In genomic region chr12:120180975-120181374, GRCh38 we compare ENCODE assay signal across 19 cellular contexts. TPM values are rescaled to one million over a fixed set of nuclear protein-coding genes. Genes with fewer than 3 reads are reported as not detected.
DNase-seq lines count a peak whose midpoint lies in the region; TF ChIP-seq lines count a peak whose summit lies in the region.
"Had no signal": no experiment of that assay in that cellular context is flagged by ENCODE, and none has a peak within 500 bp of the region (broad histone marks: within the 10 kb centered on the region; RNA-seq: fewer than 3 reads in every experiment).

No MANE protein-coding gene starts in this region.

- peaks cover 12% of the 10 kb centered on the region for H3K4me1 Mint-ChIP-seq in MCF 10A (ENCODE audit: insufficient read depth, unreplicated experiment)
- H3K4me1 Mint-ChIP-seq: GM23338, H9 had no signal

- CTCF ChIA-PET in MCF 10A (lab: Yijun Ruan, JAX), result interaction anchor here (0.7 kb wide), 1 partner anchor 20 kb away, joined by 3 read pairs; the partner anchor contains the start of gene RPLP0
- CTCF ChIA-PET in OCI-LY7 (lab: Charles Lee; ENCODE audit: unreplicated experiment), result no interaction called here

- H3K79me2 ChIP-seq in trophoblast cell (ENCODE audit: control insufficient read depth, insufficient read depth, low read length, poor library complexity) (no peaks in the 10 kb centered on the region), OCI-LY7 (ENCODE audit: insufficient read depth, low read depth, low read length) (peaks cover 25% of the 10 kb centered on the region; the same call in 1 of the 2 replicates)

- H3K14ac ChIP-seq in trophoblast cell (ENCODE audit: low read length), result no peak overlapping the region

- no peak for TF ChIP-seq POLR2A in breast epithelium (IDR thresholded peaks at IDR 0.05)

- POLR2A ChIA-PET in MCF 10A (lab: Yijun Ruan, JAX), result no interaction called here
- POLR2A ChIA-PET in OCI-LY7 (lab: Charles Lee), result no interaction called here

- TF ChIP-seq CTCF in MCF 10A (IDR thresholded peaks at IDR 0.05; ENCODE audit: unreplicated experiment), result no peak
- no peak for TF ChIP-seq CTCF in breast epithelium (IDR thresholded peaks at IDR 0.05)
- no peak for TF ChIP-seq CTCF in OCI-LY7 (conservative IDR thresholded peaks at IDR 0.05; ENCODE audit: low read length)

- no peak overlapping the region for H3K9ac ChIP-seq in trophoblast cell (ENCODE audit: low read length)
- H3K9ac ChIP-seq: BLaER1 had no signal

- no peak overlapping the region for H3K23ac ChIP-seq in trophoblast cell (ENCODE audit: low read length)

- no peak overlapping the region for H2BK120ac ChIP-seq in trophoblast cell (ENCODE audit: insufficient read depth, low read length, poor library complexity)

- H3K4me3 ChIP-seq in breast epithelium, result no peak overlapping the region
- no peak overlapping the region for H3K4me3 ChIP-seq in trophoblast cell (ENCODE audit: low read depth, low read length)
- H3K4me3 ChIP-seq in OCI-LY7 (ENCODE audit: low read depth, low read length, poor library complexity, severe bottlenecking), result no peak overlapping the region
- H3K4me3 ChIP-seq: BLaER1, GM23338 had no signal

- H3K27ac Mint-ChIP-seq in MCF 10A (ENCODE audit: low read depth, unreplicated experiment), result peak overlapping the region; percentile 31
- H3K27ac Mint-ChIP-seq: B cell; CD4-positive, CD25-positive, alpha-beta regulatory T cell; CD8-positive, alpha-beta T cell; GM23338; H9; HFFc6 had no signal

- peak overlapping the region; percentile 14 for H3K4ac ChIP-seq in trophoblast cell (ENCODE audit: low read depth, low read length)

- H3K79me1 ChIP-seq in trophoblast cell (ENCODE audit: low read length), result no peaks in the 10 kb centered on the region

- H2AFZ ChIP-seq in trophoblast cell (ENCODE audit: insufficient read depth, low read length, poor library complexity), result no peak overlapping the region
- H2AFZ ChIP-seq in OCI-LY7 (ENCODE audit: low read length), result no peak overlapping the region
- H2AFZ ChIP-seq: GM23338 had no signal

- no peak overlapping the region for H3K18ac ChIP-seq in trophoblast cell (ENCODE audit: low read length)

- H3K9me3 ChIP-seq in breast epithelium (no peaks in the 10 kb centered on the region), trophoblast cell (ENCODE audit: insufficient read depth, low read depth, low read length) (peaks cover 2% of the 10 kb centered on the region), OCI-LY7 (ENCODE audit: low read length) (no peaks in the 10 kb centered on the region)
- H3K9me3 ChIP-seq: BLaER1, Caco-2 had no signal

- H3K36me3 ChIP-seq in breast epithelium, result peaks cover 21% of the 10 kb centered on the region
- H3K36me3 ChIP-seq in trophoblast cell (ENCODE audit: control insufficient read depth in 1 of 2, insufficient read depth in 2 of 2, low read length in 2 of 2), result peaks cover 58 to 66% of the 10 kb centered on the region in 2 experiments
- H3K36me3 ChIP-seq in OCI-LY7 (ENCODE audit: insufficient read depth, low read length), result peaks cover 98% of the 10 kb centered on the region

- H2BK12ac ChIP-seq in trophoblast cell (ENCODE audit: low read length), result no peak overlapping the region

- DNase-seq in MCF 10A (ENCODE audit: unreplicated experiment) (no peak), breast epithelium (ENCODE audit: low spot score in 2 of 2) (no peak), epithelial cell of prostate (ENCODE audit: low read depth, low spot score) (no peak), trophoblast cell (no peak), NOMO-1 treated with dmso at 0.1 percent for 144 hours (lab: John Stamatoyannopoulos, UW; ENCODE audit: unreplicated experiment) (no peak), OCI-LY7 (ENCODE audit: low spot score) (no peak)
- DNase-seq in stimulated activated naive CD4-positive, alpha-beta T cell treated with Interleukin-2 at 50 U/mL for 16 hours (lab: John Stamatoyannopoulos, UW), result no peak
- DNase-seq: Caco-2; CD4-positive, CD25-positive, alpha-beta regulatory T cell; CD8-positive, alpha-beta T cell; DMS153; DND-41; H9; HFFc6 had no signal

- H2BK5ac ChIP-seq in trophoblast cell (ENCODE audit: low read depth, low read length, poor library complexity), result no peak overlapping the region

- H4K91ac ChIP-seq in trophoblast cell (ENCODE audit: low read depth, low read length), result no peak overlapping the region

- no peak overlapping the region for H2AK5ac ChIP-seq in trophoblast cell (ENCODE audit: low read length)

- H3K4me2 ChIP-seq in trophoblast cell (ENCODE audit: low read length) (no peak overlapping the region), OCI-LY7 (ENCODE audit: low read length) (no peak overlapping the region)
- H3K4me2 ChIP-seq: BLaER1, GM23338 had no signal

- H4K12ac ChIP-seq in trophoblast cell (ENCODE audit: low read depth, low read length), result no peak overlapping the region

- H3K27ac ChIP-seq in breast epithelium, result no peak overlapping the region
- peak overlapping the region; percentile 85 for H3K27ac ChIP-seq in epithelial cell of prostate
- H3K27ac ChIP-seq in trophoblast cell (ENCODE audit: low read depth, low read length), result no peak overlapping the region
- no peak overlapping the region for H3K27ac ChIP-seq in OCI-LY7 (ENCODE audit: low read depth, low read length, poor library complexity, severe bottlenecking)
- H3K27ac ChIP-seq: 22Rv1, BLaER1, C4-2B had no signal

- no peaks in the 10 kb centered on the region for H3K9me2 ChIP-seq in OCI-LY7 (ENCODE audit: insufficient read depth, low read length)

- no peak overlapping the region for H4K8ac ChIP-seq in trophoblast cell (ENCODE audit: low read depth, low read length)

- WGBS in trophoblast cell (ENCODE audit: extremely low coverage, insufficient coverage, insufficient read length), result no CpG with 5 or more reads among the region's 7 CpGs

- no peaks in the 10 kb centered on the region for H4K20me1 ChIP-seq in OCI-LY7 (ENCODE audit: insufficient read depth, low read length)

- H3K36me3 Mint-ChIP-seq in MCF 10A (ENCODE audit: insufficient read depth, unreplicated experiment), result peaks cover 94% of the 10 kb centered on the region

- no peaks in the 10 kb centered on the region for H3K4me1 ChIP-seq in breast epithelium
- H3K4me1 ChIP-seq in trophoblast cell (ENCODE audit: control insufficient read depth in 1 of 2, insufficient read depth in 2 of 2, low read length in 2 of 2), result peaks cover 3 to 4% of the 10 kb centered on the region in 2 experiments
- no peaks in the 10 kb centered on the region for H3K4me1 ChIP-seq in OCI-LY7 (ENCODE audit: insufficient read depth, low read length, poor library complexity, severe bottlenecking)

- no peak overlapping the region for H3K4me3 Mint-ChIP-seq in MCF 10A (ENCODE audit: unreplicated experiment)
- H3K4me3 Mint-ChIP-seq: B cell; CD4-positive, CD25-positive, alpha-beta regulatory T cell; CD8-positive, alpha-beta T cell; GM23338; H9; HFFc6 had no signal

- H3K27me3 Mint-ChIP-seq in MCF 10A (ENCODE audit: insufficient read depth, unreplicated experiment), result no peaks in the 10 kb centered on the region
- H3K27me3 Mint-ChIP-seq: B cell; CD4-positive, CD25-positive, alpha-beta regulatory T cell had no signal

- BruUV-seq in MCF 10A (replicated peaks; lab: Mats Ljungman, UMichigan), result no TSS peak
- BruUV-seq in OCI-LY7 (replicated peaks; lab: Mats Ljungman, UMichigan), result no TSS peak

- H3K27me3 ChIP-seq in breast epithelium (no peaks in the 10 kb centered on the region), trophoblast cell (ENCODE audit: insufficient read depth, low read length) (no peaks in the 10 kb centered on the region)
- H3K27me3 ChIP-seq: BLaER1 had no signal

- intact Hi-C loops in MCF 10A (cut with micrococcal nuclease), result no loop called here
- intact Hi-C loops in breast epithelium (cut with DNase I; ENCODE audit: low total_unique reads), result no loop called here
- intact Hi-C loops in OCI-LY7 (cut with micrococcal nuclease; ENCODE audit: unreplicated experiment), result no loop called here

- H3K9me3 Mint-ChIP-seq in MCF 10A (ENCODE audit: unreplicated experiment), result no peaks in the 10 kb centered on the region
- H3K9me3 Mint-ChIP-seq: CD4-positive, CD25-positive, alpha-beta regulatory T cell; CD8-positive, alpha-beta T cell; GM23338; H9; HFFc6 had no signal

RNA-seq across cellular contexts. Expression of gene GCN1, which starts 13.5 kb away (rescaled TPM):
- 116 and 117 TPM in 2 replicates for total RNA-seq in MCF 10A (2022)
- 10 to 100 TPM; 50.1 to 79.6 (median 73.4) TPM for total RNA-seq in breast epithelium
- polyA plus RNA-seq in trophoblast cell (2013), result 41.3 and 42.4 TPM in 2 replicates
- total RNA-seq in OCI-LY7 (2014; rRNA removed; shearing (Covaris generic)), result 217 and 224 TPM in 2 replicates
- 290 and 343 TPM in 2 replicates for total RNA-seq in OCI-LY7 (2022)

RNA-seq across cellular contexts. Expression of gene RPLP0, which starts 19.9 kb away (rescaled TPM):
- total RNA-seq in MCF 10A (2022) (2,870 and 3,181 TPM in 2 replicates), breast epithelium (1,000 to 10,000 TPM; 3,137 to 4,833 (median 3,312) TPM), OCI-LY7 (2022) (2,996 and 3,206 TPM in 2 replicates)
- polyA plus RNA-seq in trophoblast cell (2013), result 2,531 and 2,584 TPM in 2 replicates
- total RNA-seq in OCI-LY7 (2014; rRNA removed; shearing (Covaris generic)), result 5,868 and 6,057 TPM in 2 replicates
